ENCODE assay signal across 17 cellular contexts in the genomic region with DNA sequence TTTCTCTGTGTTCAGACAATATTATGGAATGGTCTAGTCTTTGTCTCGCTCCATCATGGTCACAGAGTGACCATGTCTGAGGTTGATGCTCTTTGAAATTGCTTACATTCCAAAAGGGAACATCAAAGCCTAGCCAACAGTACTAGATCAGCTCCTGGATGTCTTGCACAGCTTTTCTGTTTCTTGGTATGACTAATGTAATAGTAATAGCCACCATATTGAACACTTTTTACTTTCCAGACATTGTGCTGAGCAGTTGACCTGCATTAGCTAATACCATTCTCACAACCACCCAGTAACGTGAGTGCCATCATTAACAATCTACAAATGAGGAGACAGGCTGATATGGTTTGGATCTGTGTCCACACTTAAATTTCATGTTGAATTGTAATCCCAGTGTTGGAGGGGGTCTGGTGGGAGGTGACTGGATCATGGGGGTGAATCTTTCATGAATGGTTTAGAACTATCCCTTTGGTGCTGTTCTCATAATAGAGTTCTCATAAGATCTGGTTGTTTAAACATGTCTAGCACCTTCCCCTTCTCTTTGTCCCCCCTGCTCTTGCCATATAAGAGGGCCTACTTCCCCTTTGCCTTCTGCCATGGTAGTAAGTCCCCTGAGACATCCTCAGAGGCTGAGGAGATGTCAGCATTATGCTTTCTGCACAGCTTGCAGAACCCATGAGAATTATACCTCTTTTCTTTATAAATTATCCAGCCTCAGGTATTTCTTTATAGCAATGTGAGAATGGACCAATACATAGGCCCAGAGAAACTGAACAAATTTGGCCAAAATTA.
DNase-seq lines count a peak whose midpoint lies in the region; ATAC-seq and TF ChIP-seq lines count a peak whose summit lies in the region.
"Had no signal": no experiment of that assay in that cellular context is flagged by ENCODE, and none has a peak within 500 bp of the region (broad histone marks: within the 10 kb centered on the region; RNA-seq: fewer than 3 reads in every experiment).

No MANE protein-coding gene starts in this region.

- H3K27me3 ChIP-seq in DOHH2 (ENCODE audit: control insufficient read depth, low read length) (no peaks in the 10 kb centered on the region), Loucy (ENCODE audit: insufficient read depth, low read length, poor library complexity, severe bottlenecking) (no peaks in the 10 kb centered on the region), SU-DHL-6 (ENCODE audit: low read length) (no peaks in the 10 kb centered on the region), upper lobe of left lung (no peaks in the 10 kb centered on the region), gastrocnemius medialis (no peaks in the 10 kb centered on the region)
- H3K27me3 ChIP-seq: vagina had no signal

- no peak for DNase-seq in mucosa of descending colon
- no peak for DNase-seq in upper lobe of left lung
- DNase-seq in gastrocnemius medialis: no peak
- DNase-seq in effector CD4-positive, alpha-beta T cell: no peak
- DNase-seq: amygdala; islet precursor cell; NCI-H1930; NCI-H345; SHP77; stimulated activated CD4-positive, alpha-beta T cell treated with anti-CD3 and anti-CD28 coated beads, Interleukin-2, amount 100 ng/mL, for 24 hours; T-helper 2 cell had no signal

- TF ChIP-seq CTCF in DOHH2 (IDR thresholded peaks at IDR 0.05; ENCODE audit: low read depth, low read length, poor library complexity, severe bottlenecking) (no peak), Loucy (conservative IDR thresholded peaks at IDR 0.05; ENCODE audit: low read length) (no peak), SU-DHL-6 (IDR thresholded peaks at IDR 0.05; ENCODE audit: insufficient read depth, low read length, poor library complexity, severe bottlenecking) (no peak), mucosa of descending colon (IDR thresholded peaks at IDR 0.05) (no peak), upper lobe of left lung (IDR thresholded peaks at IDR 0.05) (no peak), gastrocnemius medialis (IDR thresholded peaks at IDR 0.05 in 4 of 5, conservative IDR thresholded peaks at IDR 0.05 in 1 of 5) (no peak)

- intact Hi-C loops in mucosa of descending colon (cut with DNase I, micrococcal nuclease) (no loop called here), gastrocnemius medialis (cut with DNase I; ENCODE audit: low total_unique reads) (no loop called here)

- in situ Hi-C loops in gastrocnemius medialis (cut with MboI; ENCODE audit: low sequenced_read_pairs in 4 of 4): no loop called here

- ATAC-seq in mucosa of descending colon (peak; percentile 24), upper lobe of left lung (ENCODE audit: low FRiP score in 2 of 2) (no peak), gastrocnemius medialis (no peak)
- ATAC-seq: natural killer cell treated with Interleukin-12 subunit alpha and Interleukin-12 subunit beta and Interleukin-15 and Interleukin-18, amount 100 ng/mL, for 72 hours; WTC11 had no signal

- H3K36me3 ChIP-seq in DOHH2 (ENCODE audit: control insufficient read depth, low read length): 0 out of 2 replicates have a peak, but pooled peaks cover 5% of the 10 kb centered on the region
- no peaks in the 10 kb centered on the region for H3K36me3 ChIP-seq in Loucy (ENCODE audit: insufficient read depth, low read length)
- H3K36me3 ChIP-seq in SU-DHL-6 (ENCODE audit: low read length): no peaks in the 10 kb centered on the region
- no peaks in the 10 kb centered on the region for H3K36me3 ChIP-seq in mucosa of descending colon (ENCODE audit: low read depth)
- no peaks in the 10 kb centered on the region for H3K36me3 ChIP-seq in upper lobe of left lung
- H3K36me3 ChIP-seq in gastrocnemius medialis: no peaks in the 10 kb centered on the region
- H3K36me3 ChIP-seq: vagina had no signal

- peaks cover 45% of the 10 kb centered on the region for H3K4me1 ChIP-seq in DOHH2 (ENCODE audit: control insufficient read depth, low read length)
- peaks cover 63% of the 10 kb centered on the region for H3K4me1 ChIP-seq in Loucy (ENCODE audit: insufficient read depth, low read length, poor library complexity, severe bottlenecking)
- no peaks in the 10 kb centered on the region for H3K4me1 ChIP-seq in mucosa of descending colon (ENCODE audit: low read depth)
- no peaks in the 10 kb centered on the region for H3K4me1 ChIP-seq in upper lobe of left lung
- H3K4me1 ChIP-seq in gastrocnemius medialis: no peaks in the 10 kb centered on the region

- no peak overlapping the region for H2AFZ ChIP-seq in Loucy (ENCODE audit: low read length)
- H2AFZ ChIP-seq in SU-DHL-6 (ENCODE audit: low read depth, low read length, severe bottlenecking): no peak overlapping the region

- TF ChIP-seq EP300 in upper lobe of left lung (IDR thresholded peaks at IDR 0.05): no peak

- H3K9me2 ChIP-seq in DOHH2 (replicated peaks; ENCODE audit: control insufficient read depth, low read length) (no peaks in the 10 kb centered on the region), Loucy (replicated peaks; ENCODE audit: low read depth, low read length) (no peaks in the 10 kb centered on the region), SU-DHL-6 (replicated peaks; ENCODE audit: insufficient read depth, low read length) (no peaks in the 10 kb centered on the region)

- peak overlapping the region; percentile 72 for H3K9ac ChIP-seq in Loucy (ENCODE audit: low read depth, low read length, poor library complexity, severe bottlenecking)
- H3K9ac ChIP-seq in SU-DHL-6 (ENCODE audit: low read length): no peak overlapping the region

- H3K4me3 ChIP-seq in DOHH2 (ENCODE audit: low read length) (peak overlapping the region; percentile 44; the same call in 1 of the 2 replicates), Loucy (ENCODE audit: low read length, poor library complexity, severe bottlenecking) (peak overlapping the region; percentile 66), SU-DHL-6 (ENCODE audit: insufficient read depth, low read length, poor library complexity, severe bottlenecking) (no peak overlapping the region), mucosa of descending colon (no peak overlapping the region), upper lobe of left lung (no peak overlapping the region), gastrocnemius medialis (no peak overlapping the region)
- H3K4me3 ChIP-seq: vagina had no signal

- TF ChIP-seq POLR2A in upper lobe of left lung (IDR thresholded peaks at IDR 0.05) (no peak), gastrocnemius medialis (IDR thresholded peaks at IDR 0.05) (no peak)

- H3K9me3 ChIP-seq in DOHH2 (ENCODE audit: control insufficient read depth, insufficient read depth, low read length): no peaks in the 10 kb centered on the region
- no peaks in the 10 kb centered on the region for H3K9me3 ChIP-seq in Loucy (ENCODE audit: insufficient read depth, low read depth, low read length)
- no peaks in the 10 kb centered on the region for H3K9me3 ChIP-seq in SU-DHL-6 (ENCODE audit: insufficient read depth, low read length)
- H3K9me3 ChIP-seq in mucosa of descending colon: no peaks in the 10 kb centered on the region
- H3K9me3 ChIP-seq in upper lobe of left lung: no peaks in the 10 kb centered on the region
- no peaks in the 10 kb centered on the region for H3K9me3 ChIP-seq in gastrocnemius medialis
- H3K9me3 ChIP-seq: vagina had no signal

- H3K79me2 ChIP-seq in DOHH2 (ENCODE audit: control insufficient read depth, low read length) (no peaks in the 10 kb centered on the region), Loucy (ENCODE audit: insufficient read depth, low read length) (no peaks in the 10 kb centered on the region), SU-DHL-6 (ENCODE audit: insufficient read depth, low read length) (no peaks in the 10 kb centered on the region)

- H3K4me2 ChIP-seq in DOHH2 (ENCODE audit: low read length) (peak overlapping the region; percentile 61), Loucy (ENCODE audit: low read depth, low read length, poor library complexity, severe bottlenecking) (peak overlapping the region; percentile 78), SU-DHL-6 (ENCODE audit: low read depth, low read length, poor library complexity, severe bottlenecking) (peak overlapping the region; percentile 5)

- H4K20me1 ChIP-seq in DOHH2 (ENCODE audit: control insufficient read depth, insufficient read depth, low read depth, low read length) (no peaks in the 10 kb centered on the region), Loucy (ENCODE audit: insufficient read depth, low read length, poor library complexity, severe bottlenecking) (no peaks in the 10 kb centered on the region), SU-DHL-6 (ENCODE audit: low read depth, low read length) (no peaks in the 10 kb centered on the region)

- peak overlapping the region; percentile 74; the same call in 1 of the 2 replicates for H3K27ac ChIP-seq in DOHH2 (ENCODE audit: low read depth, low read length)
- peak overlapping the region; percentile 12; the same call in 1 of the 2 replicates for H3K27ac ChIP-seq in SU-DHL-6 (ENCODE audit: low read depth, low read length)
- no peak overlapping the region for H3K27ac ChIP-seq in upper lobe of left lung
- H3K27ac ChIP-seq in gastrocnemius medialis: no peak overlapping the region
- H3K27ac ChIP-seq: vagina had no signal

- H3F3A ChIP-seq in DOHH2 (ENCODE audit: control insufficient read depth, insufficient read depth) (0 out of 2 replicates have a peak, but pooled peaks cover 3% of the 10 kb centered on the region), Loucy (ENCODE audit: low read depth) (peaks cover 20% of the 10 kb centered on the region; the same call in 1 of the 2 replicates), SU-DHL-6 (ENCODE audit: insufficient read depth) (no peaks in the 10 kb centered on the region)

- WGBS in upper lobe of left lung, 2 donors: 93 to 96% methylated on average over 2 of the region's 2 CpGs

Comparison
In these comparisons a context has a peak if more than half of its experiments do, and no peak if none do; other contexts are left out.
1. H3K27ac ChIP-seq: peak in DOHH2 (single experiment) and SU-DHL-6 (single experiment); none in upper lobe of left lung (0 of 4) and gastrocnemius medialis (0 of 4).
2. H3K4me2 ChIP-seq: peak in every context shown above with its lines; median percentile 78 in Loucy; 61 in DOHH2; 5 in SU-DHL-6.
3. H3K4me3 ChIP-seq: peak in DOHH2 (single experiment) and Loucy (single experiment); none in SU-DHL-6 (single experiment), mucosa of descending colon (single experiment), upper lobe of left lung (0 of 4) and gastrocnemius medialis (0 of 4).